1 cellular context compared by ENCODE assay signal in genomic region chr3:141431411-141432378, GRCh38.
TF ChIP-seq lines count a peak whose summit lies in the region.

No MANE protein-coding gene starts in this region.

TF ChIP-seq in K562, 482 proteins besides CTCF, POLR2A, EP300 and RAD21 (continued from another document):
- TF ChIP-seq PRDM10 (IDR thresholded peaks at IDR 0.05; ENCODE audit: partially characterized antibody) (no peak), TARDBP (IDR thresholded peaks at IDR 0.05) (no peak), E2F4 (CRISPR knock-in tag; IDR thresholded peaks at IDR 0.05; ENCODE audit: low read depth) (no peak), ZBTB9 (CRISPR knock-in tag; IDR thresholded peaks at IDR 0.05) (0 out of 2 replicates have a peak, but pooled peaks have one; percentile 24), FOSL1 (tag; conservative IDR thresholded peaks at IDR 0.05) (0 out of 2 replicates have a peak, but pooled peaks have one; percentile 36), ATF1 (CRISPR knock-in tag; IDR thresholded peaks at IDR 0.05) (no peak), ATF1 (tag; IDR thresholded peaks at IDR 0.05) (peak; percentile 83), MGA (IDR thresholded peaks at IDR 0.05) (peak; percentile 64), BRCA1 (IDR thresholded peaks at IDR 0.05) (no peak), BRCA1 (CRISPR knock-in tag; IDR thresholded peaks at IDR 0.05) (no peak), USF1 (CRISPR knock-in tag; IDR thresholded peaks at IDR 0.05) (peak; percentile 63), KDM2B (CRISPR knock-in tag; IDR thresholded peaks at IDR 0.05) (no peak), CREM (IDR thresholded peaks at IDR 0.05; ENCODE audit: low read depth) (peak; percentile 85), JUND (IDR thresholded peaks at IDR 0.05; ENCODE audit: borderline replicate concordance, low read depth, low read length) (peak; percentile 51; the same call in 1 of the 2 replicates), JUND (tag; IDR thresholded peaks at IDR 0.05; ENCODE audit: borderline replicate concordance, low read depth, low read length) (peak; percentile 27; the same call in 1 of the 3 replicates), FOXP1 (CRISPR knock-in tag; IDR thresholded peaks at IDR 0.05) (no peak), ZNF280A (IDR thresholded peaks at IDR 0.05; ENCODE audit: low read depth, partially characterized antibody) (no peak), DPF2 (IDR thresholded peaks at IDR 0.05) (peak; percentile 47; the same call in 1 of the 2 replicates), HOXB6 (CRISPR knock-in tag; IDR thresholded peaks at IDR 0.05; ENCODE audit: borderline replicate concordance) (no peak), CREB5 (CRISPR knock-in tag; IDR thresholded peaks at IDR 0.05) (no peak)
TF ChIP-seq in K562: peak in this region for 28.
